In the genomic region with DNA sequence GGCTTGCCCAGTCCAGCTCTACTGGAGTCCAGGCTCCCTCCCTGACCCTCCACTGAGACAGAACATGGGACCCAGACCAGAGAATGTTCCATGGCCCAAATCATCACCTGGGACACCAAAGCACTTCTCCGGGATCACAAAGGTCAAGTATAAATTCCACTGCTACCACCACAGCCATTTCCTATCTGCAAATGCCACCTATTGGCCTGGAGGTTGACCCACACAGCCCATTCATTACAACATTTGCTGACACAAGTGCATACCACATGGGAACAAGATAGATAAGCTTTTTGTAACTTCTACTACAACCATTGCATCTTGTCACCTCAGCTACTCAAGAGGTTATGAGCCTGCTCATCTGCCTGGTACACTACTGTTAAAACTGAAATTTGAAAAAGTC, we compare ENCODE assay signal across 22 cellular contexts.
A peak's percentile ranks its signal among the peaks of the same experiment; 100 is the strongest.
DNase-seq lines count a peak whose midpoint lies in the region; ATAC-seq, FAIRE-seq and TF ChIP-seq lines count a peak whose summit lies in the region.
"Had no signal": no experiment of that assay in that cellular context is flagged by ENCODE, and none has a peak within 500 bp of the region (broad histone marks: within the 10 kb centered on the region; RNA-seq: fewer than 3 reads in every experiment).

No MANE protein-coding gene starts in this region.

- peak overlapping the region; percentile 38 for H3K27ac Mint-ChIP-seq in astrocyte (ENCODE audit: unreplicated experiment)
- H3K27ac Mint-ChIP-seq: B cell; CD14-positive monocyte; CD4-positive, alpha-beta T cell; CD8-positive, alpha-beta memory T cell; HFFc6 had no signal

- H3K4me1 Mint-ChIP-seq in astrocyte (ENCODE audit: low read depth, unreplicated experiment): peaks cover 5% of the 10 kb centered on the region
- H3K4me1 Mint-ChIP-seq: B cell; CD14-positive monocyte; CD8-positive, alpha-beta memory T cell had no signal

- no peak overlapping the region for H3K9ac ChIP-seq in astrocyte (ENCODE audit: low read length)
- H3K9ac ChIP-seq: BLaER1, GM23248 had no signal

- no peaks in the 10 kb centered on the region for H3K27me3 Mint-ChIP-seq in astrocyte (ENCODE audit: low read depth, unreplicated experiment)
- H3K27me3 Mint-ChIP-seq: B cell; CD8-positive, alpha-beta memory T cell had no signal

- no peak overlapping the region for H3K4me3 ChIP-seq in astrocyte (ENCODE audit: insufficient read depth, low read depth, low read length)
- H3K4me3 ChIP-seq in right lobe of liver: no peak overlapping the region
- no peak overlapping the region for H3K4me3 ChIP-seq in MG63
- no peak overlapping the region for H3K4me3 ChIP-seq in breast epithelium
- H3K4me3 ChIP-seq: BLaER1, GM12878, GM23248, HAP-1 had no signal

- no peak for FAIRE-seq in astrocyte (lab: Jason Lieb, UNC)
- FAIRE-seq: D721Med, GM12878, GM19239 had no signal

- H3K79me2 ChIP-seq in astrocyte (ENCODE audit: insufficient read depth, low read length): no peaks in the 10 kb centered on the region

- H3K9me3 ChIP-seq in astrocyte (ENCODE audit: insufficient read depth, low read depth, low read length) (peaks cover 14% of the 10 kb centered on the region), right lobe of liver (no peaks in the 10 kb centered on the region), MG63 (peaks cover 14% of the 10 kb centered on the region), breast epithelium (peaks cover 38 to 57% of the 10 kb centered on the region in 2 donors)

- H3K4me3 Mint-ChIP-seq in astrocyte (ENCODE audit: unreplicated experiment): peak overlapping the region; percentile 71
- H3K4me3 Mint-ChIP-seq: B cell; CD14-positive monocyte; CD4-positive, alpha-beta T cell; CD8-positive, alpha-beta memory T cell; HFFc6 had no signal

- intact Hi-C loops in right lobe of liver (cut with DNase I) (no loop called here), breast epithelium (cut with DNase I; ENCODE audit: low total_unique reads) (no loop called here)

- no peak overlapping the region for H2AFZ ChIP-seq in astrocyte (ENCODE audit: low read depth, low read length)
- H2AFZ ChIP-seq: GM23248 had no signal

- H3K27ac ChIP-seq in astrocyte (ENCODE audit: low read depth, low read length): no peak overlapping the region
- H3K27ac ChIP-seq in right lobe of liver: no peak overlapping the region
- no peak overlapping the region for H3K27ac ChIP-seq in breast epithelium
- H3K27ac ChIP-seq: BLaER1, GM23248 had no signal

- no peaks in the 10 kb centered on the region for H4K20me1 ChIP-seq in astrocyte (ENCODE audit: insufficient read depth, low read length)
- H4K20me1 ChIP-seq: BLaER1 had no signal

- H3K4me1 ChIP-seq in astrocyte (ENCODE audit: insufficient read depth, low read length) (no peaks in the 10 kb centered on the region), right lobe of liver (peaks cover 2 to 13% (median 3%) of the 10 kb centered on the region in 4 donors), breast epithelium (no peaks in the 10 kb centered on the region)
- H3K4me1 ChIP-seq: BLaER1, HAP-1 had no signal

- H3K36me3 ChIP-seq in astrocyte (ENCODE audit: insufficient read depth, low read length): no peaks in the 10 kb centered on the region
- H3K36me3 ChIP-seq in right lobe of liver: no peaks in the 10 kb centered on the region
- no peaks in the 10 kb centered on the region for H3K36me3 ChIP-seq in MG63
- H3K36me3 ChIP-seq in breast epithelium: no peaks in the 10 kb centered on the region
- H3K36me3 ChIP-seq: BLaER1, HAP-1 had no signal

- TF ChIP-seq CTCF in astrocyte (IDR thresholded peaks at IDR 0.05; ENCODE audit: insufficient read depth, low read depth, low read length) (no peak), right lobe of liver (IDR thresholded peaks at IDR 0.05) (peak in 3 of 4 donors; percentile 8 to 32 (median 9)), breast epithelium (IDR thresholded peaks at IDR 0.05) (no peak)

- peaks cover 14% of the 10 kb centered on the region for H3K36me3 Mint-ChIP-seq in astrocyte (ENCODE audit: low read depth, unreplicated experiment)
- H3K36me3 Mint-ChIP-seq: CD14-positive monocyte had no signal

- ATAC-seq in left lobe of liver (peak; percentile 72), right lobe of liver (peak; percentile 37 to 72 (median 55)), HG03280 (IDR thresholded peaks at IDR 0.05; ENCODE audit: unreplicated experiment) (no peak)
- ATAC-seq: GM12878 had no signal

- WGBS in right lobe of liver (ENCODE audit: insufficient coverage, low coverage, low lambda C conversion rate, missing lambda C conversion rate): no CpG with 5 or more reads among the region's 1 CpG

- DNase-seq in astrocyte (ENCODE audit: low read depth) (no peak), left lobe of liver (ENCODE audit: low spot score) (no peak), right lobe of liver (no peak), NCI-H187 (lab: John Stamatoyannopoulos, UW) (no peak), MG63 (no peak), breast epithelium (ENCODE audit: low spot score in 2 of 2) (no peak)
- DNase-seq: CD4-positive, alpha-beta T cell; CD8-positive, alpha-beta memory T cell; DMS 273 treated with DMSO at 0.1 percent for 48 hours; DMS79; EL; GDM1; GM23248; HFFc6 had no signal

- peaks cover 21% of the 10 kb centered on the region for H3K9me3 Mint-ChIP-seq in astrocyte (ENCODE audit: unreplicated experiment)

- no peak overlapping the region for H3K4me2 ChIP-seq in astrocyte (ENCODE audit: low read length)
- H3K4me2 ChIP-seq: BLaER1 had no signal

- no peak for TF ChIP-seq POLR2A in right lobe of liver (IDR thresholded peaks at IDR 0.05)
- no peak for TF ChIP-seq POLR2A in breast epithelium (IDR thresholded peaks at IDR 0.05)

- H3K27me3 ChIP-seq in astrocyte (ENCODE audit: insufficient read depth, low read length) (no peaks in the 10 kb centered on the region), right lobe of liver (no peaks in the 10 kb centered on the region), MG63 (no peaks in the 10 kb centered on the region), breast epithelium (no peaks in the 10 kb centered on the region)
- H3K27me3 ChIP-seq: BLaER1 had no signal

Comparison
In these comparisons a context has a peak if more than half of its experiments do, and no peak if none do; other contexts are left out.
1. CTCF ChIP-seq: peak in right lobe of liver (3 of 4); none in astrocyte (single experiment) and breast epithelium (0 of 3).